ENCODE assay signal across 8 cellular contexts in genomic region chr3:153160451-153161137, GRCh38. TPM values are rescaled to one million over a fixed set of nuclear protein-coding genes. Genes with fewer than 3 reads are reported as not detected.
DNase-seq lines count a peak whose midpoint lies in the region; ATAC-seq and TF ChIP-seq lines count a peak whose summit lies in the region.

No MANE protein-coding gene starts in this region.

- peak overlapping the region; percentile 73 to 84 for H3K9ac ChIP-seq in colonic mucosa (ENCODE audit: low read depth in 2 of 2, low read length in 2 of 2)

- no peaks in the 10 kb centered on the region for H3K27me3 ChIP-seq in colonic mucosa

- H3K4me1 ChIP-seq in colonic mucosa = peaks cover 1% of the 10 kb centered on the region

- H3K4me3 ChIP-seq in colonic mucosa = peak overlapping the region; percentile 84

- H3K36me3 ChIP-seq in colonic mucosa = no peaks in the 10 kb centered on the region

- intact Hi-C loops in colonic mucosa (cut with DNase I) = loop anchor here (5.0 kb wide), 1 partner anchor 113 kb away; no protein-coding TSS in a partner anchor

- H3K9me3 ChIP-seq in colonic mucosa = no peaks in the 10 kb centered on the region

- H3K27ac ChIP-seq in colonic mucosa = peak overlapping the region; percentile 97

- peak; percentile 95 for DNase-seq in NCI-H1105 treated with DMSO at 0.1 percent for 48 hours (lab: John Stamatoyannopoulos, UW)
- peak; percentile 47 to 58 for DNase-seq in activated CD4-positive, alpha-beta T cell treated with anti-CD3 and anti-CD28 coated beads for 24 hours (ENCODE audit: low read depth in 2 of 2)
- DNase-seq in colonic mucosa = peak; percentile 76
- DNase-seq in left kidney (ENCODE audit: low read depth, low spot score) = peak; percentile 94
- peak; percentile 77 to 80 for DNase-seq in stimulated activated CD4-positive, alpha-beta T cell treated with anti-CD3 and anti-CD28 coated beads, Interleukin-2, amount 100 ng/mL, for 24 hours
- DNase-seq in NCI-H526 treated with DMSO at 0.1 percent for 48 hours (lab: John Stamatoyannopoulos, UW) = no peak

- no peak for TF ChIP-seq CTCF in colonic mucosa (IDR thresholded peaks at IDR 0.05)

- ATAC-seq in HG02610 (IDR thresholded peaks at IDR 0.05; ENCODE audit: unreplicated experiment) = peak; percentile 33

- peak; percentile 49 for TF ChIP-seq POLR2A in GM15510 (IDR thresholded peaks at IDR 0.05; ENCODE audit: borderline replicate concordance, extremely low read depth, insufficient read length)

RNA-seq across cellular contexts. Expression of gene RAP2B, which starts 1.4 kb away (rescaled TPM):
- 10 to 100 TPM; 10.6 to 23.5 TPM for total RNA-seq in colonic mucosa
